Comparison of ENCODE assay signal across 22 cellular contexts in genomic region chr2:201960300-201960699, GRCh38.
"Had no signal": no experiment of that assay in that cellular context is flagged by ENCODE, and none has a peak within 500 bp of the region (broad histone marks: within the 10 kb centered on the region; RNA-seq: fewer than 3 reads in every experiment).

No MANE protein-coding gene starts in this region.

- H3K4me3 ChIP-seq: esophagus squamous epithelium, tibial artery had no signal

- H3K4me3 Mint-ChIP-seq: activated naive CD4-positive, alpha-beta T cell treated with anti-CD3 and anti-CD28 coated beads, Interleukin-2, amount 10 ng/mL, durations not matched to agents 7 days and 5 days; activated naive CD8-positive, alpha-beta T cell treated with anti-CD3 and anti-CD28 coated beads, Interleukin-2, amount 50 U/mL, for 24 hours; immature natural killer cell; naive thymus-derived CD8-positive, alpha-beta T cell; stimulated activated naive B cell treated with anti-CD40 and anti-IgM and Interleukin-4, amounts not matched to agents 10 μg/mL and 1 μg/mL and 100 μg/mL, for 72 hours; T-helper 1 cell treated with Interleukin-12 subunit alpha and Interleukin-12 subunit beta and Interleukin-4 antibody, amounts not matched to agents 30 μg/mL and 1 μg/mL, for 36 hours had no signal

- H3K27ac Mint-ChIP-seq: activated naive CD4-positive, alpha-beta T cell treated with anti-CD3 and anti-CD28 coated beads, Interleukin-2, amount 10 ng/mL, durations not matched to agents 7 days and 5 days; activated naive CD8-positive, alpha-beta T cell treated with anti-CD3 and anti-CD28 coated beads, Interleukin-2, amount 50 U/mL, for 24 hours; immature natural killer cell; naive thymus-derived CD8-positive, alpha-beta T cell; stimulated activated naive B cell treated with anti-CD40 and anti-IgM and Interleukin-4, amounts not matched to agents 10 μg/mL and 1 μg/mL and 100 μg/mL, for 72 hours; T-helper 1 cell treated with Interleukin-12 subunit alpha and Interleukin-12 subunit beta and Interleukin-4 antibody, amounts not matched to agents 30 μg/mL and 1 μg/mL, for 36 hours had no signal

- H3K36me3 Mint-ChIP-seq: activated naive CD4-positive, alpha-beta T cell treated with anti-CD3 and anti-CD28 coated beads, Interleukin-2, amount 10 ng/mL, durations not matched to agents 7 days and 5 days; immature natural killer cell; naive thymus-derived CD8-positive, alpha-beta T cell; stimulated activated naive B cell treated with anti-CD40 and anti-IgM and Interleukin-4, amounts not matched to agents 10 μg/mL and 1 μg/mL and 100 μg/mL, for 72 hours had no signal

- H3K9me3 ChIP-seq: esophagus squamous epithelium, neutrophil, tibial artery had no signal

- H3K79me2 ChIP-seq: parathyroid adenoma had no signal

- H3K9ac ChIP-seq: parathyroid adenoma had no signal

- H2AFZ ChIP-seq: parathyroid adenoma had no signal

- ATAC-seq: activated naive CD8-positive, alpha-beta T cell treated with anti-CD3 and anti-CD28 coated beads, Interleukin-2, amount 50 U/mL, for 24 hours; left ventricle myocardium superior; naive thymus-derived CD8-positive, alpha-beta T cell had no signal

- DNase-seq: activated CD4-positive, alpha-beta T cell treated with anti-CD3 and anti-CD28 coated beads, Interleukin-2, amount 50 U/mL, for 1 hour; activated CD4-positive, CD25-positive, alpha-beta regulatory T cell treated with anti-CD3 and anti-CD28 coated beads, Interleukin-2, amount 50 U/mL, for 72 hours; activated CD8-positive, alpha-beta memory T cell treated with anti-CD3 and anti-CD28 coated beads for 24 hours; activated CD8-positive, alpha-beta memory T cell treated with anti-CD3 and anti-CD28 coated beads, Interleukin-2, amount 50 U/mL, for 48 hours; activated effector memory CD4-positive, alpha-beta T cell treated with Interleukin-2 at 50 U/mL for 16 hours; activated naive CD4-positive, alpha-beta T cell treated with anti-CD3 and anti-CD28 coated beads, Interleukin-2, amount 10 ng/mL, durations not matched to agents 7 days and 5 days; activated naive CD8-positive, alpha-beta T cell treated with anti-CD3 and anti-CD28 coated beads, Interleukin-2, amount 50 U/mL, for 24 hours; activated T-cell treated with anti-CD3 and anti-CD28 coated beads, Interleukin-2, amount 50 U/mL, for 48 hours; aorta; cerebellar nuclear complex; effector CD8-positive, alpha-beta T cell; esophagus squamous epithelium; immature natural killer cell; kidney glomerular epithelial cell; left ventricle myocardium superior; mesenchymal stem cell; naive thymus-derived CD8-positive, alpha-beta T cell; stimulated activated naive B cell treated with anti-CD40 and anti-IgM and Interleukin-4, amounts not matched to agents 10 μg/mL and 1 μg/mL and 100 μg/mL, for 72 hours; tibial artery had no signal

- H3K9me3 Mint-ChIP-seq: activated naive CD4-positive, alpha-beta T cell treated with anti-CD3 and anti-CD28 coated beads, Interleukin-2, amount 10 ng/mL, durations not matched to agents 7 days and 5 days; activated naive CD8-positive, alpha-beta T cell treated with anti-CD3 and anti-CD28 coated beads, Interleukin-2, amount 50 U/mL, for 24 hours; immature natural killer cell; naive thymus-derived CD8-positive, alpha-beta T cell; stimulated activated naive B cell treated with anti-CD40 and anti-IgM and Interleukin-4, amounts not matched to agents 10 μg/mL and 1 μg/mL and 100 μg/mL, for 72 hours; T-helper 1 cell treated with Interleukin-12 subunit alpha and Interleukin-12 subunit beta and Interleukin-4 antibody, amounts not matched to agents 30 μg/mL and 1 μg/mL, for 36 hours had no signal

- H3K36me3 ChIP-seq: esophagus squamous epithelium, neutrophil, tibial artery had no signal

- H3K27ac ChIP-seq: esophagus squamous epithelium, neutrophil, parathyroid adenoma, tibial artery had no signal

- H3K27me3 ChIP-seq: esophagus squamous epithelium, neutrophil, tibial artery had no signal
